Comparison of ENCODE assay signal across 23 cellular contexts in genomic region chrY:15289821-15290220, GRCh38.
"Had no signal": no experiment of that assay in that cellular context is flagged by ENCODE, and none has a peak within 500 bp of the region (broad histone marks: within the 10 kb centered on the region; RNA-seq: fewer than 3 reads in every experiment).

No MANE protein-coding gene starts in this region.

- DNase-seq: nephron progenitor cell; nucleus accumbens; pancreas; right cardiac atrium; right lobe of liver; sigmoid colon; small intestine; stimulated activated CD4-positive, alpha-beta T cell treated with anti-CD3 and anti-CD28 coated beads, Interleukin-15, amount 100 ng/mL, for 24 hours; stimulated activated CD4-positive, alpha-beta T cell treated with anti-CD3 and anti-CD28 coated beads, Interleukin-2, amount 100 ng/mL, for 24 hours; stimulated activated CD4-positive, alpha-beta T cell treated with anti-CD3 and anti-CD28 coated beads, Interleukin-2, amount 100 ng/mL, for 48 hours; stimulated activated CD4-positive, alpha-beta T cell treated with anti-CD3 and anti-CD28 coated beads, Interleukin-4, amount 100 ng/mL, for 24 hours; stimulated activated naive B cell treated with anti-CD40 and anti-IgM and Interleukin-4, amounts not matched to agents 10 μg/mL and 1 μg/mL and 100 μg/mL, for 72 hours; stimulated activated naive CD4-positive, alpha-beta T cell treated with Interleukin-2 at 50 U/mL for 16 hours; stomach; thyroid gland; trophoblast cell; upper lobe of left lung had no signal

- H3K4me3 ChIP-seq: pancreas, prostate gland, right lobe of liver, sigmoid colon, stomach, thoracic aorta, thyroid gland, tibial nerve, upper lobe of left lung, vagina had no signal

- ATAC-seq: natural killer cell treated with Interleukin-12 subunit alpha and Interleukin-12 subunit beta and Interleukin-15 and Interleukin-18, amount 100 ng/mL, for 72 hours; pancreas; right cardiac atrium; right lobe of liver; stimulated activated effector memory CD8-positive, alpha-beta T cell treated with anti-CD3 and anti-CD28 coated beads, Interleukin-12 subunit alpha, Interleukin-12 subunit beta, amount 100 ng/mL, for 72 hours; stimulated activated naive B cell treated with anti-CD40 and anti-IgM and Interleukin-4, amounts not matched to agents 10 μg/mL and 1 μg/mL and 100 μg/mL, for 72 hours had no signal
